Comparison of ENCODE assay signal across 8 cellular contexts in genomic region chr17:48893646-48894508, GRCh38. TPM values are rescaled to one million over a fixed set of nuclear protein-coding genes. Genes with fewer than 3 reads are reported as not detected.
DNase-seq lines count a peak whose midpoint lies in the region; ATAC-seq and TF ChIP-seq lines count a peak whose summit lies in the region.

No MANE protein-coding gene starts in this region.

- H3K9me3 ChIP-seq in SU-DHL-6 (ENCODE audit: insufficient read depth, low read length) (no peaks in the 10 kb centered on the region), gastrocnemius medialis (no peaks in the 10 kb centered on the region)

- H3K4me2 ChIP-seq in SU-DHL-6 (ENCODE audit: low read depth, low read length, poor library complexity, severe bottlenecking): peak overlapping the region; percentile 69

- H3K4me3 ChIP-seq in GM12865 (ENCODE audit: low read depth, low read length) (peak overlapping the region; percentile 85), SU-DHL-6 (ENCODE audit: insufficient read depth, low read length, poor library complexity, severe bottlenecking) (peak overlapping the region; percentile 86), foreskin fibroblast (ENCODE audit: low read depth in 1 of 2, low read length in 2 of 2) (peak overlapping the region; percentile 85 to 99), gastrocnemius medialis (peak overlapping the region; percentile 66 to 88 (median 76))

- DNase-seq in GM12865 (ENCODE audit: low read depth) (no peak), foreskin fibroblast (no peak), gastrocnemius medialis (no peak), kidney tubule cell (ENCODE audit: low spot score) (no peak), NCI-H748 (lab: John Stamatoyannopoulos, UW; ENCODE audit: unreplicated experiment) (no peak), cerebellar cortex (ENCODE audit: low spot score) (no peak)

- H3K9ac ChIP-seq in SU-DHL-6 (ENCODE audit: low read length): peak overlapping the region; percentile 86

- no peaks in the 10 kb centered on the region for H4K20me1 ChIP-seq in SU-DHL-6 (ENCODE audit: low read depth, low read length)

- ATAC-seq in gastrocnemius medialis (no peak), HG03097 (IDR thresholded peaks at IDR 0.05; ENCODE audit: low FRiP score, unreplicated experiment) (no peak)

- peaks cover 17 to 22% of the 10 kb centered on the region in 2 donors for H3K4me1 ChIP-seq in gastrocnemius medialis

- H3K79me2 ChIP-seq in SU-DHL-6 (ENCODE audit: insufficient read depth, low read length): peaks cover 17% of the 10 kb centered on the region

- H3K27me3 ChIP-seq in SU-DHL-6 (ENCODE audit: low read length) (no peaks in the 10 kb centered on the region), gastrocnemius medialis (no peaks in the 10 kb centered on the region)

- intact Hi-C loops in gastrocnemius medialis (cut with DNase I; ENCODE audit: low total_unique reads): no loop called here

- H3K36me3 ChIP-seq in SU-DHL-6 (ENCODE audit: low read length) (no peaks in the 10 kb centered on the region), gastrocnemius medialis (peaks cover 0 to 21% of the 10 kb centered on the region in 2 donors)

- H3K9me2 ChIP-seq in SU-DHL-6 (replicated peaks; ENCODE audit: insufficient read depth, low read length): no peaks in the 10 kb centered on the region

- H3F3A ChIP-seq in SU-DHL-6 (ENCODE audit: insufficient read depth): peaks cover 6% of the 10 kb centered on the region; the same call in 1 of the 2 replicates

- TF ChIP-seq CTCF in GM12865 (IDR thresholded peaks at IDR 0.05; ENCODE audit: insufficient read depth, low read depth, low read length, missing control alignments) (no peak), SU-DHL-6 (IDR thresholded peaks at IDR 0.05; ENCODE audit: insufficient read depth, low read length, poor library complexity, severe bottlenecking) (no peak), foreskin fibroblast (IDR thresholded peaks at IDR 0.05; ENCODE audit: low read depth, low read length) (no peak), gastrocnemius medialis (IDR thresholded peaks at IDR 0.05 in 4 of 5, conservative IDR thresholded peaks at IDR 0.05 in 1 of 5) (no peak)

- in situ Hi-C loops in gastrocnemius medialis (cut with MboI; ENCODE audit: low sequenced_read_pairs in 4 of 4): loop anchor here in 2 of 4 donors (10.0 to 25.0 kb wide), 2 partner anchors 51 to 232 kb away; partner anchors contain the start of gene SNF8 (in 1 of the 2)

- peak overlapping the region; percentile 35; the same call in 1 of the 2 replicates for H3K27ac ChIP-seq in SU-DHL-6 (ENCODE audit: low read depth, low read length)
- H3K27ac ChIP-seq in gastrocnemius medialis: peak overlapping the region in 3 of 4 donors; percentile 90 to 95 (median 95)

- H2AFZ ChIP-seq in SU-DHL-6 (ENCODE audit: low read depth, low read length, severe bottlenecking): no peak overlapping the region

- no peak for TF ChIP-seq POLR2A in gastrocnemius medialis (IDR thresholded peaks at IDR 0.05)

RNA-seq across cellular contexts. Expression of gene ATP5MC1, which starts 1.3 kb away (rescaled TPM):
- total RNA-seq in gastrocnemius medialis: 100 to 1,000 TPM; 229 to 482 (median 368) TPM

RNA-seq across cellular contexts. Expression of gene UBE2Z, which starts 14.3 kb away (rescaled TPM):
- total RNA-seq in gastrocnemius medialis: 10 to 100 TPM; 32.7 to 41.1 (median 35.4) TPM

RNA-seq across cellular contexts. Expression of gene SNF8, which starts 50.8 kb away (rescaled TPM):
- total RNA-seq in gastrocnemius medialis: 100 to 1,000 TPM in 1 of 4 donors, 10 to 100 TPM in 3; 64.9 to 123 (median 76.8) TPM
